8 cellular contexts compared by ENCODE assay signal in genomic region chr1:111450185-111450584, GRCh38. TPM values are rescaled to one million over a fixed set of nuclear protein-coding genes. Genes with fewer than 3 reads are reported as not detected.
DNase-seq lines count a peak whose midpoint lies in the region; ATAC-seq and TF ChIP-seq lines count a peak whose summit lies in the region.

No MANE protein-coding gene starts in this region.

- no peak overlapping the region for H3K27ac ChIP-seq in subcutaneous abdominal adipose tissue (ENCODE audit: low read depth, low read length)

- no peak for TF ChIP-seq CTCF in kidney epithelial cell (IDR thresholded peaks at IDR 0.05; ENCODE audit: insufficient read depth, low read length, poor library complexity, severe bottlenecking)

- no peaks in the 10 kb centered on the region for H3K27me3 Mint-ChIP-seq in T-helper 1 cell treated with Interleukin-12 subunit alpha and Interleukin-12 subunit beta and Interleukin-4 antibody, amounts not matched to agents 30 μg/mL and 1 μg/mL, for 36 hours (ENCODE audit: low read depth)
- no peaks in the 10 kb centered on the region for H3K27me3 Mint-ChIP-seq in activated naive CD8-positive, alpha-beta T cell treated with anti-CD3 and anti-CD28 coated beads for 36 hours

- peak overlapping the region; percentile 91 for H3K4me3 ChIP-seq in kidney epithelial cell (ENCODE audit: low read depth, low read length)
- H3K4me3 ChIP-seq in subcutaneous abdominal adipose tissue (ENCODE audit: low read depth in 1 of 5, low read length in 5 of 5): peak overlapping the region; percentile 86 to 100 (median 98)

- H3K36me3 Mint-ChIP-seq in T-helper 1 cell treated with Interleukin-12 subunit alpha and Interleukin-12 subunit beta and Interleukin-4 antibody, amounts not matched to agents 30 μg/mL and 1 μg/mL, for 36 hours (ENCODE audit: low read depth): peaks cover 43% of the 10 kb centered on the region
- H3K36me3 Mint-ChIP-seq in activated naive CD8-positive, alpha-beta T cell treated with anti-CD3 and anti-CD28 coated beads for 36 hours: peaks cover 67% of the 10 kb centered on the region

- H3K9ac ChIP-seq in subcutaneous abdominal adipose tissue (ENCODE audit: low read length in 5 of 5): peak overlapping the region; percentile 77 to 99 (median 95)

- no peaks in the 10 kb centered on the region for H3K9me3 ChIP-seq in subcutaneous abdominal adipose tissue (ENCODE audit: control insufficient read depth in 5 of 5, low read length in 5 of 5)

- peak overlapping the region; percentile 91 for H3K27ac Mint-ChIP-seq in T-helper 1 cell treated with Interleukin-12 subunit alpha and Interleukin-12 subunit beta and Interleukin-4 antibody, amounts not matched to agents 30 μg/mL and 1 μg/mL, for 36 hours
- H3K27ac Mint-ChIP-seq in activated naive CD8-positive, alpha-beta T cell treated with anti-CD3 and anti-CD28 coated beads for 36 hours: peak overlapping the region; percentile 97

- DNase-seq in T-helper 1 cell (no peak), kidney epithelial cell (ENCODE audit: low read depth) (no peak), NCI-H226 (no peak)
- no peak for DNase-seq in activated naive CD8-positive, alpha-beta T cell treated with anti-CD3 and anti-CD28 coated beads for 36 hours

- H3K9me3 Mint-ChIP-seq in T-helper 1 cell treated with Interleukin-12 subunit alpha and Interleukin-12 subunit beta and Interleukin-4 antibody, amounts not matched to agents 30 μg/mL and 1 μg/mL, for 36 hours: no peaks in the 10 kb centered on the region
- no peaks in the 10 kb centered on the region for H3K9me3 Mint-ChIP-seq in activated naive CD8-positive, alpha-beta T cell treated with anti-CD3 and anti-CD28 coated beads for 36 hours

- H3K4me1 ChIP-seq in subcutaneous abdominal adipose tissue (ENCODE audit: control insufficient read depth in 5 of 5, insufficient read depth in 5 of 5, low read length in 5 of 5): peaks cover 4 to 52% (median 48%) of the 10 kb centered on the region in 5 donors

- H3K36me3 ChIP-seq in kidney epithelial cell (ENCODE audit: control insufficient read depth, insufficient read depth, low read length) (peaks cover 2% of the 10 kb centered on the region), subcutaneous abdominal adipose tissue (ENCODE audit: control insufficient read depth in 5 of 5, insufficient read depth in 5 of 5, low read length in 5 of 5) (peaks cover 12 to 35% (median 25%) of the 10 kb centered on the region in 5 donors)

- H3K27me3 ChIP-seq in kidney epithelial cell (ENCODE audit: control insufficient read depth, insufficient read depth, low read length) (no peaks in the 10 kb centered on the region), subcutaneous abdominal adipose tissue (ENCODE audit: control insufficient read depth in 5 of 5, insufficient read depth in 4 of 5, low read length in 5 of 5) (no peaks in the 10 kb centered on the region)

- peaks cover 68% of the 10 kb centered on the region for H3K4me1 Mint-ChIP-seq in T-helper 1 cell treated with Interleukin-12 subunit alpha and Interleukin-12 subunit beta and Interleukin-4 antibody, amounts not matched to agents 30 μg/mL and 1 μg/mL, for 36 hours (ENCODE audit: low read depth)
- peaks cover 68% of the 10 kb centered on the region for H3K4me1 Mint-ChIP-seq in activated naive CD8-positive, alpha-beta T cell treated with anti-CD3 and anti-CD28 coated beads for 36 hours

- no peak for ATAC-seq in GM19395 (IDR thresholded peaks at IDR 0.05; ENCODE audit: unreplicated experiment)
- ATAC-seq in GM21723 (IDR thresholded peaks at IDR 0.05; ENCODE audit: unreplicated experiment): no peak

- H3K4me3 Mint-ChIP-seq in T-helper 1 cell treated with Interleukin-12 subunit alpha and Interleukin-12 subunit beta and Interleukin-4 antibody, amounts not matched to agents 30 μg/mL and 1 μg/mL, for 36 hours: peak overlapping the region; percentile 100
- H3K4me3 Mint-ChIP-seq in activated naive CD8-positive, alpha-beta T cell treated with anti-CD3 and anti-CD28 coated beads for 36 hours: peak overlapping the region; percentile 97

RNA-seq across cellular contexts. Expression of gene ATP5PB, which starts 0.9 kb away (rescaled TPM):
- total RNA-seq in activated naive CD8-positive, alpha-beta T cell treated with anti-CD3 and anti-CD28 coated beads for 36 hours: 100 to 1,000 TPM; 407 to 419 TPM
- 224 and 249 TPM in 2 replicates for total RNA-seq in kidney epithelial cell

RNA-seq across cellular contexts. Expression of gene WDR77, which starts 1.1 kb away (rescaled TPM):
- total RNA-seq in activated naive CD8-positive, alpha-beta T cell treated with anti-CD3 and anti-CD28 coated beads for 36 hours: 10 to 100 TPM; 77.4 to 79.7 TPM
- 39.7 and 40.5 TPM in 2 replicates for total RNA-seq in kidney epithelial cell

RNA-seq across cellular contexts. Expression of gene OVGP1, which starts 22.6 kb away (rescaled TPM):
- total RNA-seq in activated naive CD8-positive, alpha-beta T cell treated with anti-CD3 and anti-CD28 coated beads for 36 hours: under 1 TPM; 0.56 to 0.74 TPM
- total RNA-seq in kidney epithelial cell: 0.96 and 1.5 TPM in 2 replicates

RNA-seq across cellular contexts. Expression of gene C1orf162, which starts 23.6 kb away (rescaled TPM):
- 1 to 10 TPM; 3.6 to 3.8 TPM for total RNA-seq in activated naive CD8-positive, alpha-beta T cell treated with anti-CD3 and anti-CD28 coated beads for 36 hours
- total RNA-seq in kidney epithelial cell: 0.07 and 0.08 TPM in 2 replicates

RNA-seq across cellular contexts. Expression of gene ADORA3, which starts 53.2 kb away (rescaled TPM):
- not detected for total RNA-seq in activated naive CD8-positive, alpha-beta T cell treated with anti-CD3 and anti-CD28 coated beads for 36 hours
- total RNA-seq in kidney epithelial cell: not detected in 2 replicates
